10 cellular contexts compared by ENCODE assay signal in genomic region chr4:158211288-158211687, GRCh38. TPM values are rescaled to one million over a fixed set of nuclear protein-coding genes. Genes with fewer than 3 reads are reported as not detected.
DNase-seq lines count a peak whose midpoint lies in the region; ATAC-seq, FAIRE-seq and TF ChIP-seq lines count a peak whose summit lies in the region.
"Had no signal": no experiment of that assay in that cellular context is flagged by ENCODE, and none has a peak within 500 bp of the region (broad histone marks: within the 10 kb centered on the region; RNA-seq: fewer than 3 reads in every experiment).

No MANE protein-coding gene starts in this region.

- H3K36me3 ChIP-seq in kidney (ENCODE audit: control insufficient read depth in 1 of 2, insufficient read depth in 2 of 2, low read length in 2 of 2) = no peaks in the 10 kb centered on the region

- no peak for ATAC-seq in HG02852 (IDR thresholded peaks at IDR 0.05; ENCODE audit: unreplicated experiment)

- peaks cover 30% of the 10 kb centered on the region for H3K27me3 Mint-ChIP-seq in T-helper 1 cell treated with Interleukin-12 subunit alpha and Interleukin-12 subunit beta and Interleukin-4 antibody, amounts not matched to agents 30 μg/mL and 1 μg/mL, for 36 hours (ENCODE audit: low read depth)
- H3K27me3 Mint-ChIP-seq in activated naive CD8-positive, alpha-beta T cell treated with anti-CD3 and anti-CD28 coated beads for 36 hours = peaks cover 51% of the 10 kb centered on the region

- peak overlapping the region in 1 of 2 donors; percentile 51 for H3K9ac ChIP-seq in kidney (ENCODE audit: low read length in 2 of 2)
- H3K9ac ChIP-seq: BLaER1 treated with 17β-estradiol and CSF1 and Interleukin-3, amounts not matched to agents 10 nM and 100 nM had no signal

- TF ChIP-seq CTCF in kidney (IDR thresholded peaks at IDR 0.05; ENCODE audit: borderline replicate concordance, extremely low read depth, insufficient read depth) = no peak

- no peak overlapping the region for H3K27ac Mint-ChIP-seq in T-helper 1 cell treated with Interleukin-12 subunit alpha and Interleukin-12 subunit beta and Interleukin-4 antibody, amounts not matched to agents 30 μg/mL and 1 μg/mL, for 36 hours
- no peak overlapping the region for H3K27ac Mint-ChIP-seq in activated naive CD8-positive, alpha-beta T cell treated with anti-CD3 and anti-CD28 coated beads for 36 hours

- H3K9me3 ChIP-seq in kidney (ENCODE audit: control insufficient read depth in 1 of 2, low read length in 2 of 2) = no peaks in the 10 kb centered on the region

- H3K27ac ChIP-seq in kidney (ENCODE audit: low read depth in 2 of 2, low read length in 2 of 2) (no peak overlapping the region), substantia nigra (ENCODE audit: low read depth, low read length, poor library complexity, severe bottlenecking) (peak overlapping the region; percentile 95)
- H3K27ac ChIP-seq: BLaER1 treated with 17β-estradiol and CSF1 and Interleukin-3, amounts not matched to agents 10 nM and 100 nM had no signal

- DNase-seq in T-helper 1 cell (no peak), kidney (no peak), substantia nigra (lab: John Stamatoyannopoulos, UW) (peak in 2 of 49 donors; percentile 22 to 29), germinal center (ENCODE audit: low spot score) (no peak), NCI-H345 treated with DMSO at 0.1 percent for 48 hours (lab: John Stamatoyannopoulos, UW; ENCODE audit: unreplicated experiment) (no peak)
- no peak for DNase-seq in activated naive CD8-positive, alpha-beta T cell treated with anti-CD3 and anti-CD28 coated beads for 36 hours
- DNase-seq: NCI-H2029 treated with DMSO at 0.1 percent for 48 hours had no signal

- no peaks in the 10 kb centered on the region for H3K36me3 Mint-ChIP-seq in T-helper 1 cell treated with Interleukin-12 subunit alpha and Interleukin-12 subunit beta and Interleukin-4 antibody, amounts not matched to agents 30 μg/mL and 1 μg/mL, for 36 hours (ENCODE audit: low read depth)
- no peaks in the 10 kb centered on the region for H3K36me3 Mint-ChIP-seq in activated naive CD8-positive, alpha-beta T cell treated with anti-CD3 and anti-CD28 coated beads for 36 hours

- no peak for FAIRE-seq in kidney (lab: Jason Lieb, UNC)

- H3K4me3 Mint-ChIP-seq in T-helper 1 cell treated with Interleukin-12 subunit alpha and Interleukin-12 subunit beta and Interleukin-4 antibody, amounts not matched to agents 30 μg/mL and 1 μg/mL, for 36 hours = peak overlapping the region; percentile 37
- peak overlapping the region; percentile 27 for H3K4me3 Mint-ChIP-seq in activated naive CD8-positive, alpha-beta T cell treated with anti-CD3 and anti-CD28 coated beads for 36 hours

- peaks cover 16% of the 10 kb centered on the region for H3K4me1 Mint-ChIP-seq in T-helper 1 cell treated with Interleukin-12 subunit alpha and Interleukin-12 subunit beta and Interleukin-4 antibody, amounts not matched to agents 30 μg/mL and 1 μg/mL, for 36 hours (ENCODE audit: low read depth)
- peaks cover 20% of the 10 kb centered on the region for H3K4me1 Mint-ChIP-seq in activated naive CD8-positive, alpha-beta T cell treated with anti-CD3 and anti-CD28 coated beads for 36 hours

- H3K9me3 Mint-ChIP-seq in T-helper 1 cell treated with Interleukin-12 subunit alpha and Interleukin-12 subunit beta and Interleukin-4 antibody, amounts not matched to agents 30 μg/mL and 1 μg/mL, for 36 hours = no peaks in the 10 kb centered on the region
- H3K9me3 Mint-ChIP-seq in activated naive CD8-positive, alpha-beta T cell treated with anti-CD3 and anti-CD28 coated beads for 36 hours = peaks cover 2% of the 10 kb centered on the region

- H3K4me1 ChIP-seq in kidney (ENCODE audit: control insufficient read depth in 1 of 2, insufficient read depth in 1 of 2, low read depth in 1 of 2, low read length in 2 of 2) = peaks cover 5 to 6% of the 10 kb centered on the region in 2 donors

- peak overlapping the region; percentile 79 to 80 for H3K4me3 ChIP-seq in kidney (ENCODE audit: low read length in 2 of 2)
- H3K4me3 ChIP-seq: BLaER1 treated with 17β-estradiol and CSF1 and Interleukin-3, amounts not matched to agents 10 nM and 100 nM had no signal

- intact Hi-C loops in kidney (cut with DNase I) = no loop called here

RNA-seq across cellular contexts. Expression of gene TMEM144, which starts 1.0 kb away (rescaled TPM):
- total RNA-seq in activated naive CD8-positive, alpha-beta T cell treated with anti-CD3 and anti-CD28 coated beads for 36 hours = under 1 TPM; 0.16 to 0.25 TPM
- total RNA-seq in kidney = 9.8 TPM
- polyA plus RNA-seq in kidney (ENCODE audit: insufficient read depth, low read depth, low replicate concordance) = 3.3 TPM

RNA-seq across cellular contexts. Expression of gene GASK1B, which starts 38.5 kb away (rescaled TPM):
- not detected for total RNA-seq in activated naive CD8-positive, alpha-beta T cell treated with anti-CD3 and anti-CD28 coated beads for 36 hours
- 38.6 TPM for total RNA-seq in kidney
- polyA plus RNA-seq in kidney (ENCODE audit: insufficient read depth, low read depth, low replicate concordance) = 6.5 TPM

Comparison
In these comparisons a context has a peak if more than half of its experiments do, and no peak if none do; other contexts are left out.
1. RNA of gene GASK1B, which starts 38.5 kb away (total RNA-seq): 38.6 TPM in kidney (single experiment); not detected in activated naive CD8-positive, alpha-beta T cell treated with anti-CD3 and anti-CD28 coated beads for 36 hours; every median in the first group is over 10 times any median in the second.